Comparison of ENCODE assay signal across 22 cellular contexts in genomic region chr22:26888887-26889286, GRCh38.
DNase-seq lines count a peak whose midpoint lies in the region; ATAC-seq, FAIRE-seq and TF ChIP-seq lines count a peak whose summit lies in the region.
"Had no signal": no experiment of that assay in that cellular context is flagged by ENCODE, and none has a peak within 500 bp of the region (broad histone marks: within the 10 kb centered on the region; RNA-seq: fewer than 3 reads in every experiment).

No MANE protein-coding gene starts in this region.

- H3K27me3 ChIP-seq in BLaER1 (no peaks in the 10 kb centered on the region), SJSA1 (replicated peaks) (no peaks in the 10 kb centered on the region), neural progenitor cell (no peaks in the 10 kb centered on the region)

- no peak overlapping the region for H2AFZ ChIP-seq in neural progenitor cell (replicated peaks)

- H3K36me3 ChIP-seq in BLaER1 (no peaks in the 10 kb centered on the region), SJSA1 (no peaks in the 10 kb centered on the region), neural progenitor cell (no peaks in the 10 kb centered on the region)
- H3K36me3 ChIP-seq: HAP-1 had no signal

- H3K4me2 ChIP-seq in BLaER1, result peak overlapping the region; percentile 47; the same call in 1 of the 2 replicates
- no peak overlapping the region for H3K4me2 ChIP-seq in neural progenitor cell

- H3K27ac Mint-ChIP-seq in neural progenitor cell, result peak overlapping the region; percentile 79

- H3K4me3 ChIP-seq in BLaER1 (no peak overlapping the region), SJSA1 (no peak overlapping the region), fibroblast of mammary gland (ENCODE audit: control insufficient read depth, low read depth, low read length) (no peak overlapping the region), neural progenitor cell (no peak overlapping the region)
- H3K4me3 ChIP-seq: GM12878, HAP-1, K562, SK-N-MC had no signal

- H4K20me1 ChIP-seq in BLaER1, result no peaks in the 10 kb centered on the region
- H4K20me1 ChIP-seq in neural progenitor cell (ENCODE audit: low read depth), result no peaks in the 10 kb centered on the region

- H3K36me3 Mint-ChIP-seq in neural progenitor cell, result no peaks in the 10 kb centered on the region

- no peak for DNase-seq in SJSA1 (ENCODE audit: low read depth in 1 of 2, low spot score in 2 of 2)
- DNase-seq in fibroblast of mammary gland (ENCODE audit: low read depth), result peak; percentile 6
- DNase-seq in neural progenitor cell (ENCODE audit: low spot score), result no peak
- no peak for DNase-seq in frontal cortex (ENCODE audit: low spot score in 2 of 2)
- no peak for DNase-seq in retina
- no peak for DNase-seq in HUDEP-2 (lab: John Stamatoyannopoulos, UW; ENCODE audit: unreplicated experiment in 76 of 76)
- DNase-seq: AML-193, COR-L47, DMS 273 treated with DMSO at 0.1 percent for 48 hours, EL, NCI-H1105 treated with DMSO at 0.1 percent for 48 hours, NCI-H1694, NCI-H510A, NCI-H748 treated with DMSO at 0.1 percent for 48 hours had no signal

- H3K4me1 Mint-ChIP-seq in neural progenitor cell, result peaks cover 56% of the 10 kb centered on the region

- no peak overlapping the region for H3K9ac ChIP-seq in BLaER1
- no peak overlapping the region for H3K9ac ChIP-seq in neural progenitor cell

- H3K4me1 ChIP-seq in BLaER1, result peaks cover 39% of the 10 kb centered on the region
- peaks cover 53% of the 10 kb centered on the region for H3K4me1 ChIP-seq in SJSA1 (replicated peaks)
- no peaks in the 10 kb centered on the region for H3K4me1 ChIP-seq in neural progenitor cell
- H3K4me1 ChIP-seq: HAP-1 had no signal

- H3K9me3 Mint-ChIP-seq in neural progenitor cell, result no peaks in the 10 kb centered on the region

- no peaks in the 10 kb centered on the region for H3K9me3 ChIP-seq in BLaER1
- H3K9me3 ChIP-seq in SJSA1 (replicated peaks), result no peaks in the 10 kb centered on the region
- H3K9me3 ChIP-seq in neural progenitor cell (ENCODE audit: low read depth), result no peaks in the 10 kb centered on the region
- H3K9me3 ChIP-seq: HAP-1 had no signal

- H3K79me2 ChIP-seq in neural progenitor cell (ENCODE audit: low read depth), result no peaks in the 10 kb centered on the region

- no peak for FAIRE-seq in frontal cortex (lab: Jason Lieb, UNC)
- FAIRE-seq: GM12878, K562, RCC 7860 had no signal

- H3K27ac ChIP-seq in BLaER1 (no peak overlapping the region), SJSA1 (peak overlapping the region; percentile 67), neural progenitor cell (no peak overlapping the region)
- H3K27ac ChIP-seq: SK-N-MC had no signal

- peaks cover 16% of the 10 kb centered on the region for H3K27me3 Mint-ChIP-seq in neural progenitor cell (ENCODE audit: insufficient read depth, low read depth)

- ATAC-seq in HG03439 (IDR thresholded peaks at IDR 0.05; ENCODE audit: unreplicated experiment), result no peak
- ATAC-seq: GM12878, K562, Right ventricle myocardium inferior had no signal

- no peaks in the 10 kb centered on the region for H3F3A ChIP-seq in neural progenitor cell (ENCODE audit: low read depth)

- no peak overlapping the region for H3K4me3 Mint-ChIP-seq in neural progenitor cell

- TF ChIP-seq CTCF in fibroblast of mammary gland (conservative IDR thresholded peaks at IDR 0.05; ENCODE audit: control insufficient read depth, insufficient read depth, low read depth, low read length) (no peak), neural progenitor cell (IDR thresholded peaks at IDR 0.05) (no peak)
